ENCODE assay signal across 3 cellular contexts in the genomic region with DNA sequence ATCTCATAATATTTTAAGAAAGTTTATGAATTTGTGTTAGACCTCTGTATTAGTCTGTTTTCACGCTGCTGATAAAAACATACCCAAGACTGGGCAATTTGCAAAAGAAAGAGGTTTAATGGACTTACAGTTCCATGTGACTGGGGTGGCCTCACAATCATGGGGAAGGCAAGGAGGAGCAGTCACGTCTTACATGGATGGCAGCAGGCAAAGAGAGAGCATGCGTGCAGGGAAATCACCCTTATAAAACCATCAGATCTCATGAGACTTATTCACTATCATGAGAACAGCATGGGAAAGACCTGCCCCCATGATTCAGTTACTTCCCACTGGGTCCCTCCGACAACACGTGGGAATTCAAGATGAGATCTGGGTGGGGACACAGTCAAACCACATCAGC. TPM values are rescaled to one million over a fixed set of nuclear protein-coding genes. Genes with fewer than 3 reads are reported as not detected.
"Had no signal": no experiment of that assay in that cellular context is flagged by ENCODE, and none has a peak within 500 bp of the region (broad histone marks: within the 10 kb centered on the region; RNA-seq: fewer than 3 reads in every experiment).

No MANE protein-coding gene starts in this region.

RNA-seq across cellular contexts. Expression of gene ADGRG4, which starts 14.4 kb away (rescaled TPM):
- total RNA-seq: suprapubic skin, temporal lobe, urinary bladder had no signal
